Comparison of ENCODE assay signal across 8 cellular contexts in genomic region chr12:12349711-12350665, GRCh38. TPM values are rescaled to one million over a fixed set of nuclear protein-coding genes. Genes with fewer than 3 reads are reported as not detected.
DNase-seq lines count a peak whose midpoint lies in the region; ATAC-seq and TF ChIP-seq lines count a peak whose summit lies in the region.

MANSC1 (minus strand) TSS chr12:12350242; CDS start chr12:12343314, 6,928 bp downstream.

- H3K9ac ChIP-seq in NT2/D1 (ENCODE audit: insufficient read length, low read depth): peak within 1 kb of the TSS; percentile 80

- peak; percentile 53 for ATAC-seq in HG02798 (IDR thresholded peaks at IDR 0.05; ENCODE audit: poor library complexity, unreplicated experiment)
- peak; percentile 76 to 83 for ATAC-seq in naive thymus-derived CD8-positive, alpha-beta T cell
- ATAC-seq in GM19467 (IDR thresholded peaks at IDR 0.05; ENCODE audit: unreplicated experiment): no peak

- H3K9me3 ChIP-seq in NT2/D1 (ENCODE audit: insufficient read depth, low read length): no peaks in the 10 kb centered on the region

- H3K36me3 ChIP-seq in NT2/D1 (ENCODE audit: insufficient read depth, insufficient read length, low read length): no peaks in the 10 kb centered on the region

- POLR2A ChIA-PET in naive thymus-derived CD8-positive, alpha-beta T cell (lab: Charles Lee): interaction anchor here (0.6 to 1.2 kb wide), 10 partner anchors 8 to 665 kb away, joined by 3 to 6 read pairs (median 3); partner anchors contain the start of gene CDKN1B

- H3K4me3 Mint-ChIP-seq in naive thymus-derived CD8-positive, alpha-beta T cell: peak within 1 kb of the TSS; percentile 66 to 87 (median 74)

- no peaks in the 10 kb centered on the region for H3K4me1 ChIP-seq in NT2/D1 (ENCODE audit: insufficient read depth, insufficient read length)

- peak within 1 kb of the TSS; percentile 32 to 93 (median 82) for H3K27ac Mint-ChIP-seq in naive thymus-derived CD8-positive, alpha-beta T cell

- TF ChIP-seq CTCF in C4-2B (conservative IDR thresholded peaks at IDR 0.05) (peak; percentile 53), fibroblast of pulmonary artery (IDR thresholded peaks at IDR 0.05; ENCODE audit: low read length, missing control alignments) (peak; percentile 19)

- H3K4me1 Mint-ChIP-seq in naive thymus-derived CD8-positive, alpha-beta T cell: peaks cover 11 to 33% (median 27%) of the 10 kb centered on the region in 4 donors

- no peaks in the 10 kb centered on the region for H3K27me3 Mint-ChIP-seq in naive thymus-derived CD8-positive, alpha-beta T cell

- H3K27ac ChIP-seq in C4-2B: peak within 1 kb of the TSS; percentile 87

- H3K9me3 Mint-ChIP-seq in naive thymus-derived CD8-positive, alpha-beta T cell: peaks cover 0 to 4% (median 0%) of the 10 kb centered on the region in 9 donors

- H3K27me3 ChIP-seq in NT2/D1 (ENCODE audit: insufficient read depth, insufficient read length): peaks cover 27% of the 10 kb centered on the region

- H3K4me3 ChIP-seq in NT2/D1 (ENCODE audit: insufficient read length, low read depth): peak within 1 kb of the TSS; percentile 79
- peak within 1 kb of the TSS; percentile 71 for H3K4me3 ChIP-seq in fibroblast of pulmonary artery (replicated peaks; ENCODE audit: low read depth, low read length)

- peak; percentile 75 for DNase-seq in NT2/D1 (ENCODE audit: low read depth, low spot score)
- peak; percentile 19 for DNase-seq in activated gamma-delta T cell (lab: John Stamatoyannopoulos, UW)
- DNase-seq in fibroblast of pulmonary artery (ENCODE audit: low read depth): peak; percentile 42
- peak; percentile 24 to 75 (median 50) for DNase-seq in naive thymus-derived CD8-positive, alpha-beta T cell
- peak; percentile 62 for DNase-seq in superior temporal gyrus (ENCODE audit: extremely low spot score)

- H3K36me3 Mint-ChIP-seq in naive thymus-derived CD8-positive, alpha-beta T cell: peaks cover 0 to 4% (median 0%) of the 10 kb centered on the region in 3 donors

RNA-seq across cellular contexts. Expression of gene MANSC1, which starts in this region (rescaled TPM):
- total RNA-seq in naive thymus-derived CD8-positive, alpha-beta T cell: under 1 TPM; 0.34 to 0.36 TPM
- under 1 TPM; 0.39 to 0.89 (median 0.84) TPM for polyA plus RNA-seq in naive thymus-derived CD8-positive, alpha-beta T cell

Comparison
In these comparisons a context has a peak if more than half of its experiments do, and no peak if none do; other contexts are left out.
1. Peak in DNase-seq and ATAC-seq in naive thymus-derived CD8-positive, alpha-beta T cell; RNA of the gene not detected or under 1 TPM.
2. DNase-seq: peak in every context shown above with its lines; median percentile 75 in NT2/D1; 62 in superior temporal gyrus; 50 in naive thymus-derived CD8-positive, alpha-beta T cell; 42 in fibroblast of pulmonary artery; 19 in activated gamma-delta T cell.